ENCODE assay signal across 8 cellular contexts in genomic region chr1:120558303-120559060, GRCh38.
DNase-seq lines count a peak whose midpoint lies in the region; ATAC-seq, FAIRE-seq and TF ChIP-seq lines count a peak whose summit lies in the region.
"Not testable (repeated sequence)": the region's sequence is repeated elsewhere in the genome, so short reads cannot be mapped to it uniquely, and the experiment has no call there.

No MANE protein-coding gene starts in this region.

- TF ChIP-seq CTCF in 22Rv1 (IDR thresholded peaks at IDR 0.05) = peak; percentile 9; the same call in 1 of the 2 replicates
- not testable (repeated sequence) for TF ChIP-seq CTCF in bronchial epithelial cell (IDR thresholded peaks at IDR 0.05; ENCODE audit: insufficient read depth, low read length, severe bottlenecking); gastrocnemius medialis (IDR thresholded peaks at IDR 0.05 in 4 of 5, conservative IDR thresholded peaks at IDR 0.05 in 1 of 5)

- H3K27ac Mint-ChIP-seq in immature natural killer cell = peak overlapping the region in 2 of 6 donors; percentile 57 to 79

- not testable (repeated sequence) for H3K27me3 ChIP-seq in bronchial epithelial cell (ENCODE audit: control insufficient read depth, insufficient read depth, low read length); gastrocnemius medialis

- DNase-seq in NCI-H2196 (lab: John Stamatoyannopoulos, UW; ENCODE audit: unreplicated experiment) (peak; percentile 66), bronchial epithelial cell (ENCODE audit: low read depth) (peak; percentile 79), immature natural killer cell (peak; percentile 72 to 78 (median 76)), gastrocnemius medialis (peak; percentile 35 to 79)
- DNase-seq in activated CD4-positive, alpha-beta T cell treated with anti-CD3 and anti-CD28 coated beads for 1 hour = peak; percentile 20

- H3K9me3 ChIP-seq in gastrocnemius medialis = not testable (repeated sequence)

- not testable (repeated sequence) for FAIRE-seq in bronchial epithelial cell (lab: Jason Lieb, UNC)

- not testable (repeated sequence) for H3K9me3 Mint-ChIP-seq in immature natural killer cell

- in situ Hi-C loops in gastrocnemius medialis (cut with MboI; ENCODE audit: low sequenced_read_pairs in 4 of 4) = not testable (repeated sequence)

- H3K4me1 ChIP-seq in gastrocnemius medialis = peaks cover 7 to 11% of the 10 kb centered on the region in 2 donors

- peak overlapping the region; percentile 69 for H3K27ac ChIP-seq in 22Rv1
- H3K27ac ChIP-seq in gastrocnemius medialis = peak overlapping the region; percentile 57 to 74 (median 64)

- not testable (repeated sequence) for H3K4me1 Mint-ChIP-seq in immature natural killer cell

- H3K4me3 Mint-ChIP-seq in immature natural killer cell = peak overlapping the region; percentile 59 to 85 (median 82)

- H3K27me3 Mint-ChIP-seq in immature natural killer cell (ENCODE audit: low read depth in 3 of 3) = not testable (repeated sequence)

- peak overlapping the region; percentile 38 for H3K4me3 ChIP-seq in bronchial epithelial cell (ENCODE audit: low read depth, low read length)
- H3K4me3 ChIP-seq in gastrocnemius medialis = peak overlapping the region; percentile 35 to 61 (median 54)

- H3K36me3 ChIP-seq in bronchial epithelial cell (ENCODE audit: control insufficient read depth, insufficient read depth, low read length); gastrocnemius medialis: not testable (repeated sequence)

- not testable (repeated sequence) for H3K36me3 Mint-ChIP-seq in immature natural killer cell

- TF ChIP-seq POLR2A in gastrocnemius medialis (IDR thresholded peaks at IDR 0.05) = not testable (repeated sequence)

- ATAC-seq in GM19023 (IDR thresholded peaks at IDR 0.05; ENCODE audit: unreplicated experiment) (peak; percentile 84), HG03097 (IDR thresholded peaks at IDR 0.05; ENCODE audit: low FRiP score, unreplicated experiment) (peak; percentile 72), gastrocnemius medialis (peak; percentile 83 to 88)

- intact Hi-C loops in gastrocnemius medialis (cut with DNase I; ENCODE audit: low total_unique reads) = not testable (repeated sequence)

Comparison
In these comparisons a context has a peak if more than half of its experiments do, and no peak if none do; other contexts are left out.
1. Peak in every context shown above with its lines: DNase-seq, ATAC-seq, H3K4me3 ChIP-seq and H3K27ac ChIP-seq.
2. DNase-seq: peak in every context shown above with its lines; median percentile 79 in bronchial epithelial cell; 76 in immature natural killer cell; 66 in NCI-H2196; 57 in gastrocnemius medialis; 20 in activated CD4-positive, alpha-beta T cell treated with anti-CD3 and anti-CD28 coated beads for 1 hour.